ENCODE assay signal across 11 cellular contexts in genomic region chr15:78951841-78952238, GRCh38. TPM values are rescaled to one million over a fixed set of nuclear protein-coding genes. Genes with fewer than 3 reads are reported as not detected.
DNase-seq lines count a peak whose midpoint lies in the region; ATAC-seq and TF ChIP-seq lines count a peak whose summit lies in the region.
"Had no signal": no experiment of that assay in that cellular context is flagged by ENCODE, and none has a peak within 500 bp of the region (broad histone marks: within the 10 kb centered on the region; RNA-seq: fewer than 3 reads in every experiment).

No MANE protein-coding gene starts in this region.

- no peak overlapping the region for H2BK12ac ChIP-seq in H9 (ENCODE audit: insufficient read length, low read depth, low read length)

- H4K91ac ChIP-seq in H9 (ENCODE audit: insufficient read length, low read depth, low read length) = no peak overlapping the region

- TF ChIP-seq CTCF in GM23338 (conservative IDR thresholded peaks at IDR 0.05; ENCODE audit: low read depth in 2 of 2) (no peak), progenitor cell of endocrine pancreas (IDR thresholded peaks at IDR 0.05; ENCODE audit: unreplicated experiment) (no peak), tibial nerve (IDR thresholded peaks at IDR 0.05) (no peak), H9 (conservative IDR thresholded peaks at IDR 0.05) (no peak)

- H3K27ac Mint-ChIP-seq in GM23338 = no peak overlapping the region
- peak overlapping the region; percentile 92 for H3K27ac Mint-ChIP-seq in progenitor cell of endocrine pancreas
- no peak overlapping the region for H3K27ac Mint-ChIP-seq in activated CD8-positive, alpha-beta T cell treated with anti-CD3 and anti-CD28 coated beads, Interleukin-2, amount 10 ng/mL, durations not matched to agents 7 days and 5 days
- H3K27ac Mint-ChIP-seq in H9 = no peak overlapping the region; a peak in 1 of 7 replicates
- H3K27ac Mint-ChIP-seq: activated naive CD4-positive, alpha-beta T cell treated with anti-CD3 and anti-CD28 coated beads, Interleukin-2, amount 50 U/mL, for 72 hours had no signal

- H4K8ac ChIP-seq in H9 (replicated peaks; ENCODE audit: insufficient read length, low read depth, low read length) = no peak overlapping the region

- H2AFZ ChIP-seq in GM23338 = peak overlapping the region; percentile 87
- no peak overlapping the region for H2AFZ ChIP-seq in H9 (ENCODE audit: low read length)

- H3K27me3 Mint-ChIP-seq in GM23338 (ENCODE audit: insufficient read depth, low read depth, poor library complexity) (peaks cover 11% of the 10 kb centered on the region), progenitor cell of endocrine pancreas (peaks cover 7% of the 10 kb centered on the region), H9 (ENCODE audit: low read depth) (peaks cover 15% of the 10 kb centered on the region)
- peaks cover 16% of the 10 kb centered on the region for H3K27me3 Mint-ChIP-seq in activated CD8-positive, alpha-beta T cell treated with anti-CD3 and anti-CD28 coated beads, Interleukin-2, amount 10 ng/mL, durations not matched to agents 7 days and 5 days (ENCODE audit: low read depth)

- no peak for DNase-seq in GM23338 (ENCODE audit: low spot score)
- peak; percentile 35 for DNase-seq in NCI-H748 (lab: John Stamatoyannopoulos, UW; ENCODE audit: unreplicated experiment)
- peak; percentile 60 for DNase-seq in epithelial cell of prostate (ENCODE audit: low read depth, low spot score)
- DNase-seq in progenitor cell of endocrine pancreas (ENCODE audit: low spot score, unreplicated experiment) = no peak
- no peak for DNase-seq in activated CD8-positive, alpha-beta T cell treated with anti-CD3 and anti-CD28 coated beads, Interleukin-2, amount 10 ng/mL, durations not matched to agents 7 days and 5 days
- DNase-seq in inferior parietal cortex (ENCODE audit: extremely low spot score) = no peak
- DNase-seq in tibial nerve (ENCODE audit: low spot score in 2 of 2) = no peak
- DNase-seq in H9 = no peak
- DNase-seq: NCI-H524 had no signal

- H3K27me3 ChIP-seq in GM23338 (ENCODE audit: insufficient read depth) = no peaks in the 10 kb centered on the region
- H3K27me3 ChIP-seq in tibial nerve = no peaks in the 10 kb centered on the region
- no peaks in the 10 kb centered on the region; the same call in 1 of the 2 replicates for H3K27me3 ChIP-seq in H9 (ENCODE audit: insufficient read depth, low read length)

- H3K23me2 ChIP-seq in H9 (ENCODE audit: insufficient read length, low read depth, low read length, poor library complexity, severe bottlenecking) = no peaks in the 10 kb centered on the region

- H3K4me3 ChIP-seq in GM23338 (no peak overlapping the region), tibial nerve (no peak overlapping the region)

- H3K27ac ChIP-seq in GM23338 (ENCODE audit: low read depth) (no peak overlapping the region), epithelial cell of prostate (peak overlapping the region; percentile 88), tibial nerve (peak overlapping the region in 1 of 4 donors; percentile 54), H9 (ENCODE audit: insufficient read length, low read depth, low read length) (no peak overlapping the region)
- H3K27ac ChIP-seq: neutrophil had no signal

- no peak overlapping the region for H4K5ac ChIP-seq in H9 (ENCODE audit: insufficient read length, low read depth, low read length)

- H2BK120ac ChIP-seq in H9 (ENCODE audit: low read depth, low read length, poor library complexity, severe bottlenecking) = no peak overlapping the region

- H3K79me2 ChIP-seq in GM23338 (replicated peaks; ENCODE audit: insufficient read depth) = no peaks in the 10 kb centered on the region
- H3K79me2 ChIP-seq in H9 (ENCODE audit: insufficient read depth, low read length) = no peaks in the 10 kb centered on the region

- CTCF ChIA-PET in activated CD8-positive, alpha-beta T cell treated with anti-CD3 and anti-CD28 coated beads, Interleukin-2, amount 10 ng/mL, durations not matched to agents 7 days and 5 days (lab: Charles Lee) = no interaction called here

- H3K9me2 ChIP-seq in GM23338 (ENCODE audit: insufficient read depth) = no peaks in the 10 kb centered on the region

- H3K4me1 ChIP-seq in GM23338 (ENCODE audit: insufficient read depth) (no peaks in the 10 kb centered on the region), tibial nerve (peaks cover 0 to 16% (median 8%) of the 10 kb centered on the region in 4 donors), H9 (ENCODE audit: insufficient read depth, low read length) (peaks cover 3% of the 10 kb centered on the region; the same call in 1 of the 2 replicates)

- H3F3A ChIP-seq in GM23338 (replicated peaks; ENCODE audit: low read depth) = no peaks in the 10 kb centered on the region

- H2BK20ac ChIP-seq in H9 (ENCODE audit: low read depth, low read length, poor library complexity, severe bottlenecking) = no peak overlapping the region

- POLR2A ChIA-PET in activated CD8-positive, alpha-beta T cell treated with anti-CD3 and anti-CD28 coated beads, Interleukin-2, amount 10 ng/mL, durations not matched to agents 7 days and 5 days (lab: Charles Lee) = no interaction called here

- H3K36me3 Mint-ChIP-seq in GM23338 (ENCODE audit: low read depth) = no peaks in the 10 kb centered on the region
- no peaks in the 10 kb centered on the region for H3K36me3 Mint-ChIP-seq in progenitor cell of endocrine pancreas (ENCODE audit: insufficient read depth)
- no peaks in the 10 kb centered on the region for H3K36me3 Mint-ChIP-seq in activated CD8-positive, alpha-beta T cell treated with anti-CD3 and anti-CD28 coated beads, Interleukin-2, amount 10 ng/mL, durations not matched to agents 7 days and 5 days (ENCODE audit: low read depth)
- H3K36me3 Mint-ChIP-seq in H9 (ENCODE audit: insufficient read depth in 1 of 3, low read depth in 3 of 3) = no peaks in the 10 kb centered on the region
- H3K36me3 Mint-ChIP-seq: activated naive CD4-positive, alpha-beta T cell treated with anti-CD3 and anti-CD28 coated beads, Interleukin-2, amount 50 U/mL, for 72 hours had no signal

- H2BK5ac ChIP-seq in H9 (ENCODE audit: insufficient read length, low read length) = no peak overlapping the region

- H3K4me1 Mint-ChIP-seq in GM23338 = peaks cover 20% of the 10 kb centered on the region
- peaks cover 33% of the 10 kb centered on the region for H3K4me1 Mint-ChIP-seq in progenitor cell of endocrine pancreas (ENCODE audit: low read depth)
- H3K4me1 Mint-ChIP-seq in activated CD8-positive, alpha-beta T cell treated with anti-CD3 and anti-CD28 coated beads, Interleukin-2, amount 10 ng/mL, durations not matched to agents 7 days and 5 days (ENCODE audit: low read depth) = peaks cover 10% of the 10 kb centered on the region
- H3K4me1 Mint-ChIP-seq in H9 = peaks cover 31 to 32% of the 10 kb centered on the region in 2 experiments

- no peak overlapping the region for H3K4ac ChIP-seq in H9 (ENCODE audit: low read depth, low read length)

- H3K9me3 ChIP-seq in tibial nerve = no peaks in the 10 kb centered on the region
- H3K9me3 ChIP-seq in H9 (ENCODE audit: control insufficient read depth, low read depth, low read length) = no peaks in the 10 kb centered on the region
- H3K9me3 ChIP-seq: neutrophil had no signal

- H4K20me1 ChIP-seq in GM23338 (replicated peaks; ENCODE audit: insufficient read depth) (no peaks in the 10 kb centered on the region), H9 (ENCODE audit: control insufficient read depth, insufficient read depth, insufficient read length) (no peaks in the 10 kb centered on the region)

- no peak overlapping the region for H3T11ph ChIP-seq in H9 (ENCODE audit: low read length)

- ATAC-seq in GM23338 = no peak; the same call in 2 of the 3 replicates
- no peak for ATAC-seq in activated CD8-positive, alpha-beta T cell treated with anti-CD3 and anti-CD28 coated beads, Interleukin-2, amount 10 ng/mL, durations not matched to agents 7 days and 5 days
- ATAC-seq: activated naive CD4-positive, alpha-beta T cell treated with anti-CD3 and anti-CD28 coated beads, Interleukin-2, amount 50 U/mL, for 72 hours had no signal

- no peak overlapping the region for H2AK5ac ChIP-seq in H9 (ENCODE audit: insufficient read length, low read length)

- 78 to 92% methylated on average over 4 of the region's 4 CpGs for WGBS in tibial nerve, 2 donors
- no CpG with 5 or more reads among the region's 4 CpGs for WGBS in H9 (ENCODE audit: extremely low coverage, insufficient read length, low lambda C conversion rate)

- H2BK15ac ChIP-seq in H9 (ENCODE audit: low read depth, low read length) = no peak overlapping the region

- H3K9me3 Mint-ChIP-seq in GM23338 (no peaks in the 10 kb centered on the region), progenitor cell of endocrine pancreas (ENCODE audit: low read depth) (peaks cover 4% of the 10 kb centered on the region), H9 (no peaks in the 10 kb centered on the region)
- no peaks in the 10 kb centered on the region for H3K9me3 Mint-ChIP-seq in activated CD8-positive, alpha-beta T cell treated with anti-CD3 and anti-CD28 coated beads, Interleukin-2, amount 10 ng/mL, durations not matched to agents 7 days and 5 days (ENCODE audit: insufficient read depth)
- H3K9me3 Mint-ChIP-seq: activated naive CD4-positive, alpha-beta T cell treated with anti-CD3 and anti-CD28 coated beads, Interleukin-2, amount 50 U/mL, for 72 hours had no signal

- H3K36me3 ChIP-seq in GM23338 (ENCODE audit: insufficient read depth) = no peaks in the 10 kb centered on the region
- H3K36me3 ChIP-seq in tibial nerve = no peaks in the 10 kb centered on the region
- H3K36me3 ChIP-seq: neutrophil had no signal

- no peak overlapping the region for H3K23ac ChIP-seq in H9 (ENCODE audit: insufficient read length, low read depth, low read length)

- no peak for TF ChIP-seq POLR2A in tibial nerve (IDR thresholded peaks at IDR 0.05)

- H3K14ac ChIP-seq in H9 (ENCODE audit: insufficient read depth, low read length) = no peak overlapping the region

- no peak overlapping the region for H3K9ac ChIP-seq in H9 (ENCODE audit: extremely low read depth, insufficient read length, low read length)

- no peaks in the 10 kb centered on the region for H3K79me1 ChIP-seq in H9 (ENCODE audit: insufficient read depth, low read depth, low read length, poor library complexity, severe bottlenecking)

- no peak overlapping the region for H3K56ac ChIP-seq in H9 (ENCODE audit: insufficient read length, low read depth, low read length)

- no peak for TF ChIP-seq EP300 in tibial nerve (IDR thresholded peaks at IDR 0.05)

- H3K4me2 ChIP-seq in GM23338 (no peak overlapping the region), H9 (ENCODE audit: insufficient read depth, insufficient read length, low read length) (no peak overlapping the region)

- H3K18ac ChIP-seq in H9 (ENCODE audit: insufficient read length, low read depth, low read length) = no peak overlapping the region

- no peak overlapping the region for H3K4me3 Mint-ChIP-seq in GM23338
- no peak overlapping the region for H3K4me3 Mint-ChIP-seq in progenitor cell of endocrine pancreas (ENCODE audit: low read depth)
- no peak overlapping the region for H3K4me3 Mint-ChIP-seq in activated CD8-positive, alpha-beta T cell treated with anti-CD3 and anti-CD28 coated beads, Interleukin-2, amount 10 ng/mL, durations not matched to agents 7 days and 5 days
- H3K4me3 Mint-ChIP-seq in H9 = no peak overlapping the region

RNA-seq across cellular contexts. Expression of gene CTSH, which starts 7.0 kb away (rescaled TPM):
- total RNA-seq in GM23338 (2014; rRNA removed; shearing (Covaris generic)) = 19.7 and 41.2 TPM in 2 replicates
- polyA plus RNA-seq in GM23338 (2016; fragmentation: Nextera tagmentation; extraction: Ambion mirVana) = 18.2 and 19.9 TPM in 2 replicates
- total RNA-seq in progenitor cell of endocrine pancreas (56.4 and 58.2 TPM in 2 replicates), tibial nerve (100 to 1,000 TPM in 3 of 4 donors, 10 to 100 TPM in 1; 73.8 to 333 (median 239) TPM), H9 (2021) (15.5 and 16.8 TPM in 2 replicates)
- 10 to 100 TPM; 34.0 to 35.3 TPM for total RNA-seq in activated CD8-positive, alpha-beta T cell treated with anti-CD3 and anti-CD28 coated beads, Interleukin-2, amount 10 ng/mL, durations not matched to agents 7 days and 5 days

Comparison
In these comparisons a context has a peak if more than half of its experiments do, and no peak if none do; other contexts are left out.
1. DNase-seq: peak in NCI-H748 (single experiment) and epithelial cell of prostate (single experiment); none in GM23338 (single experiment), progenitor cell of endocrine pancreas (single experiment), activated CD8-positive, alpha-beta T cell treated with anti-CD3 and anti-CD28 coated beads, Interleukin-2, amount 10 ng/mL, durations not matched to agents 7 days and 5 days (single experiment), inferior parietal cortex (single experiment), tibial nerve (0 of 2) and H9 (single experiment).